In genomic region chr12:48084066-48084465, GRCh38 we compare ENCODE assay signal across 10 cellular contexts. TPM values are rescaled to one million over a fixed set of nuclear protein-coding genes. Genes with fewer than 3 reads are reported as not detected.
DNase-seq lines count a peak whose midpoint lies in the region; ATAC-seq, FAIRE-seq and TF ChIP-seq lines count a peak whose summit lies in the region.
"Had no signal": no experiment of that assay in that cellular context is flagged by ENCODE, and none has a peak within 500 bp of the region (broad histone marks: within the 10 kb centered on the region; RNA-seq: fewer than 3 reads in every experiment).

No MANE protein-coding gene starts in this region.

- peak; percentile 62 for FAIRE-seq in endothelial cell of umbilical vein (lab: Jason Lieb, UNC)
- FAIRE-seq: colon had no signal

- no peak overlapping the region for H3K4me2 ChIP-seq in OCI-LY1 (ENCODE audit: low read length)
- no peak overlapping the region for H3K4me2 ChIP-seq in endothelial cell of umbilical vein (ENCODE audit: insufficient read depth, low read length)

- peak in 2 of 4 donors; percentile 40 to 80 for ATAC-seq in psoas muscle
- no peak for ATAC-seq in left lobe of liver

- DNase-seq in GM03348 (ENCODE audit: low spot score) (peak; percentile 20), endothelial cell of umbilical vein (ENCODE audit: low read depth, low spot score) (peak; percentile 15), psoas muscle (no peak), left lobe of liver (ENCODE audit: low spot score) (no peak), MV-4-11 (lab: John Stamatoyannopoulos, UW) (no peak), transverse colon (no peak)
- DNase-seq: activated CD4-positive, alpha-beta T cell treated with anti-CD3 and anti-CD28 coated beads, Interleukin-2, amount 50 U/mL, for 48 hours; NCI-H345 had no signal

- 22 to 48% (median 26%) methylated on average over 1 of the region's 1 CpG for WGBS in psoas muscle, 3 donors
- 77 to 80% methylated on average over 1 of the region's 1 CpG for WGBS in transverse colon (ENCODE audit: low coverage in 1 of 2), 2 donors

- H3K9ac ChIP-seq in OCI-LY1 (ENCODE audit: low read length) (no peak overlapping the region), endothelial cell of umbilical vein (replicated peaks; ENCODE audit: extremely low read depth, insufficient read depth, low read length) (no peak overlapping the region)

- H3K9me3 ChIP-seq in OCI-LY1 (ENCODE audit: low read length) (no peaks in the 10 kb centered on the region), endothelial cell of umbilical vein (replicated peaks; ENCODE audit: control insufficient read depth, insufficient read depth, low read length) (no peaks in the 10 kb centered on the region), psoas muscle (no peaks in the 10 kb centered on the region), transverse colon (no peaks in the 10 kb centered on the region)

- no peak overlapping the region for H3K4me3 ChIP-seq in OCI-LY1 (ENCODE audit: low read depth, low read length, poor library complexity, severe bottlenecking)
- H3K4me3 ChIP-seq in endothelial cell of umbilical vein (replicated peaks in 1 of 3; ENCODE audit: insufficient read depth in 1 of 3, low read depth in 1 of 3, low read length in 3 of 3): no peak overlapping the region
- H3K4me3 ChIP-seq in psoas muscle: no peak overlapping the region
- H3K4me3 ChIP-seq in transverse colon: no peak overlapping the region

- intact Hi-C loops in endothelial cell of umbilical vein (cut with micrococcal nuclease): loop anchor here (1.0 to 5.0 kb wide), 4 partner anchors 73 to 533 kb away; partner anchors contain the start of gene ASB8
- intact Hi-C loops in psoas muscle (cut with DNase I): loop anchor here (1.0 to 5.0 kb wide), 2 partner anchors 81 to 83 kb away; no protein-coding TSS in a partner anchor
- intact Hi-C loops in transverse colon (cut with DNase I; ENCODE audit: low total_unique reads): no loop called here

- TF ChIP-seq POLR2A in endothelial cell of umbilical vein (IDR thresholded peaks at IDR 0.05; ENCODE audit: low read depth, low read length) (no peak), transverse colon (IDR thresholded peaks at IDR 0.05) (no peak)

- in situ Hi-C loops in transverse colon (cut with MboI; ENCODE audit: low pct_ligation_motif_present in 1 of 4, low pct_unique_long_range_greater_than_20kb in 1 of 4, low sequenced_read_pairs in 3 of 4): no loop called here

- H4K20me1 ChIP-seq in OCI-LY1 (ENCODE audit: insufficient read depth, low read length): no peaks in the 10 kb centered on the region
- no peaks in the 10 kb centered on the region for H4K20me1 ChIP-seq in endothelial cell of umbilical vein (replicated peaks; ENCODE audit: control insufficient read depth, extremely low read depth, insufficient read depth, low read length)

- no peak overlapping the region for H3K27ac ChIP-seq in OCI-LY1 (ENCODE audit: low read depth, low read length, poor library complexity, severe bottlenecking)
- no peak overlapping the region for H3K27ac ChIP-seq in endothelial cell of umbilical vein (ENCODE audit: insufficient read depth, low read depth, low read length)
- no peak overlapping the region for H3K27ac ChIP-seq in psoas muscle
- no peak overlapping the region for H3K27ac ChIP-seq in transverse colon

- no peaks in the 10 kb centered on the region for H3K79me2 ChIP-seq in OCI-LY1 (ENCODE audit: insufficient read depth, low read length)
- H3K79me2 ChIP-seq in endothelial cell of umbilical vein (ENCODE audit: control insufficient read depth, insufficient read depth, low read length): no peaks in the 10 kb centered on the region

- H3K9me1 ChIP-seq in endothelial cell of umbilical vein (replicated peaks; ENCODE audit: control insufficient read depth, extremely low read depth, insufficient read depth, low read length): no peaks in the 10 kb centered on the region

- POLR2A ChIA-PET in endothelial cell of umbilical vein (lab: Charles Lee): interaction anchor here (0.7 kb wide), 1 partner anchor 66 kb away, joined by 5 read pairs; no protein-coding TSS in a partner anchor

- TF ChIP-seq EP300 in transverse colon (IDR thresholded peaks at IDR 0.05; ENCODE audit: low read depth): no peak

- dilution Hi-C loops in endothelial cell of umbilical vein (cut with MboI; ENCODE audit: extremely low pct_ligation_motif_present, low sequenced_read_pairs): no loop called here

- H3F3A ChIP-seq in OCI-LY1 (ENCODE audit: insufficient read depth, low read length): no peaks in the 10 kb centered on the region

- TF ChIP-seq CTCF in OCI-LY1 (IDR thresholded peaks at IDR 0.05; ENCODE audit: low read length) (peak; percentile 36; the same call in 1 of the 2 replicates), endothelial cell of umbilical vein (IDR thresholded peaks at IDR 0.05; ENCODE audit: extremely low read depth in 1 of 2, insufficient read depth in 1 of 2, low read depth in 1 of 2, low read length in 2 of 2) (no peak), psoas muscle (IDR thresholded peaks at IDR 0.05) (peak; percentile 30), transverse colon (IDR thresholded peaks at IDR 0.05) (peak in 2 of 5 experiments; percentile 4 to 8)

- H3K9me2 ChIP-seq in OCI-LY1 (ENCODE audit: low read depth, low read length): no peaks in the 10 kb centered on the region

- CTCF ChIA-PET in endothelial cell of umbilical vein (lab: Charles Lee): interaction anchor here (0.6 to 1.8 kb wide), 22 partner anchors 9 to 538 kb away, joined by 3 to 18 read pairs (median 3); partner anchors contain the start of genes ASB8 and SENP1

- H3K27me3 ChIP-seq in OCI-LY1 (ENCODE audit: insufficient read depth, low read length) (no peaks in the 10 kb centered on the region), endothelial cell of umbilical vein (ENCODE audit: control insufficient read depth in 2 of 2, insufficient read depth in 2 of 2, low read length in 2 of 2) (no peaks in the 10 kb centered on the region), psoas muscle (ENCODE audit: insufficient read depth in 3 of 3, low read length in 2 of 3) (no peaks in the 10 kb centered on the region), transverse colon (no peaks in the 10 kb centered on the region)

- H3K36me3 ChIP-seq in OCI-LY1 (ENCODE audit: insufficient read depth, low read length): peaks cover 72% of the 10 kb centered on the region
- H3K36me3 ChIP-seq in endothelial cell of umbilical vein (ENCODE audit: control insufficient read depth in 2 of 2, extremely low read depth in 1 of 2, insufficient read depth in 2 of 2, low read length in 2 of 2): peaks cover 8 to 9% of the 10 kb centered on the region in 2 experiments
- peaks cover 2 to 91% of the 10 kb centered on the region in 2 donors for H3K36me3 ChIP-seq in psoas muscle (ENCODE audit: insufficient read depth in 1 of 2, low read depth in 1 of 2)
- H3K36me3 ChIP-seq in transverse colon: peaks cover 0 to 39% (median 9%) of the 10 kb centered on the region in 4 donors

- BruUV-seq in endothelial cell of umbilical vein (replicated peaks; lab: Mats Ljungman, UMichigan): no TSS peak

- no peak overlapping the region for H2AFZ ChIP-seq in OCI-LY1 (ENCODE audit: low read length)
- H2AFZ ChIP-seq in endothelial cell of umbilical vein (ENCODE audit: low read depth, low read length): no peak overlapping the region

- H3K4me1 ChIP-seq in OCI-LY1 (ENCODE audit: insufficient read depth, low read length, severe bottlenecking) (no peaks in the 10 kb centered on the region), endothelial cell of umbilical vein (ENCODE audit: control insufficient read depth, extremely low read depth, insufficient read depth, low read length) (no peaks in the 10 kb centered on the region), psoas muscle (no peaks in the 10 kb centered on the region), transverse colon (no peaks in the 10 kb centered on the region)

TF ChIP-seq in endothelial cell of umbilical vein, 7 proteins besides CTCF, POLR2A, EP300 and RAD21 (continues in another document):
- TF ChIP-seq MYC (IDR thresholded peaks at IDR 0.05; ENCODE audit: low read depth, low read length): no peak
- no peak for TF ChIP-seq POLR2AphosphoS5 (IDR thresholded peaks at IDR 0.05; ENCODE audit: insufficient read depth, low read depth, low read length)
- TF ChIP-seq JUN (IDR thresholded peaks at IDR 0.05; ENCODE audit: borderline replicate concordance, insufficient read depth, insufficient read length, low read depth): no peak
- no peak for TF ChIP-seq GATA2 (IDR thresholded peaks at IDR 0.05; ENCODE audit: insufficient read depth, insufficient read length, low read depth, low read length)
- no peak for TF ChIP-seq EZH2 (IDR thresholded peaks at IDR 0.05; ENCODE audit: borderline replicate concordance, low read depth, low read length, severe bottlenecking)
- TF ChIP-seq MAX (IDR thresholded peaks at IDR 0.05; ENCODE audit: insufficient read depth, insufficient read length): no peak

RNA-seq across cellular contexts. Expression of gene SENP1, which starts 21.8 kb away (rescaled TPM):
- total RNA-seq in endothelial cell of umbilical vein (20.5 and 21.3 TPM in 2 replicates), psoas muscle (10 to 100 TPM in 1 of 4 donors, 1 to 10 TPM in 3; 6.3 to 10.2 (median 8.0) TPM), left lobe of liver (3.9 TPM), transverse colon (10 to 100 TPM in 2 of 4 donors, 1 to 10 TPM in 2; 2.2 to 20.3 (median 10.5) TPM)
- polyA plus RNA-seq in endothelial cell of umbilical vein (8.4 and 9.9 TPM in 2 replicates), psoas muscle (1 to 10 TPM; 3.2 to 6.2 (median 3.3) TPM)
- polyA plus RNA-seq in endothelial cell of umbilical vein (2011; cell fraction: cytosol; rRNA removed): 9.3 and 9.7 TPM in 2 replicates
- 12.5 and 13.3 TPM in 2 replicates for polyA plus RNA-seq in endothelial cell of umbilical vein (2011; cell fraction: nucleus; rRNA removed)
- 7.4 and 12.4 TPM in 2 replicates for polyA plus RNA-seq in endothelial cell of umbilical vein (2012)
- 19.4 and 22.0 TPM in 2 replicates for polyA minus RNA-seq in endothelial cell of umbilical vein
- 28.5 TPM for polyA minus RNA-seq in endothelial cell of umbilical vein (2011; cell fraction: cytosol; rRNA and poly(A)+ RNA removed)
- polyA minus RNA-seq in endothelial cell of umbilical vein (2011; cell fraction: nucleus; rRNA and poly(A)+ RNA removed): 22.4 and 38.8 TPM in 2 replicates

RNA-seq across cellular contexts. Expression of gene PFKM, which starts 35.1 kb away (rescaled TPM):
- total RNA-seq in endothelial cell of umbilical vein (74.4 and 76.7 TPM in 2 replicates), psoas muscle (1,000 to 10,000 TPM in 1 of 4 donors, 100 to 1,000 TPM in 3; 618 to 1,283 (median 817) TPM), left lobe of liver (5.4 TPM), transverse colon (10 to 100 TPM; 21.7 to 48.8 (median 32.7) TPM)
- polyA plus RNA-seq in endothelial cell of umbilical vein (49.7 and 53.4 TPM in 2 replicates), psoas muscle (100 to 1,000 TPM in 2 of 3 donors, 10 to 100 TPM in 1; 65.1 to 529 (median 344) TPM)
- 49.6 and 54.8 TPM in 2 replicates for polyA plus RNA-seq in endothelial cell of umbilical vein (2011; cell fraction: cytosol; rRNA removed)
- 165 and 166 TPM in 2 replicates for polyA plus RNA-seq in endothelial cell of umbilical vein (2011; cell fraction: nucleus; rRNA removed)
- polyA plus RNA-seq in endothelial cell of umbilical vein (2012): 99.6 and 139 TPM in 2 replicates
- 136 and 149 TPM in 2 replicates for polyA minus RNA-seq in endothelial cell of umbilical vein
- 35.2 TPM for polyA minus RNA-seq in endothelial cell of umbilical vein (2011; cell fraction: cytosol; rRNA and poly(A)+ RNA removed)
- polyA minus RNA-seq in endothelial cell of umbilical vein (2011; cell fraction: nucleus; rRNA and poly(A)+ RNA removed): 36.8 and 57.4 TPM in 2 replicates

Comparison
In these comparisons a context has a peak if more than half of its experiments do, and no peak if none do; other contexts are left out.
1. DNase-seq: peak in GM03348 (single experiment) and endothelial cell of umbilical vein (single experiment); none in psoas muscle (0 of 2), left lobe of liver (single experiment), MV-4-11 (single experiment) and transverse colon (single experiment).
2. CTCF ChIP-seq: peak in OCI-LY1 (single experiment) and psoas muscle (single experiment); none in endothelial cell of umbilical vein (0 of 2).